In the genomic region with DNA sequence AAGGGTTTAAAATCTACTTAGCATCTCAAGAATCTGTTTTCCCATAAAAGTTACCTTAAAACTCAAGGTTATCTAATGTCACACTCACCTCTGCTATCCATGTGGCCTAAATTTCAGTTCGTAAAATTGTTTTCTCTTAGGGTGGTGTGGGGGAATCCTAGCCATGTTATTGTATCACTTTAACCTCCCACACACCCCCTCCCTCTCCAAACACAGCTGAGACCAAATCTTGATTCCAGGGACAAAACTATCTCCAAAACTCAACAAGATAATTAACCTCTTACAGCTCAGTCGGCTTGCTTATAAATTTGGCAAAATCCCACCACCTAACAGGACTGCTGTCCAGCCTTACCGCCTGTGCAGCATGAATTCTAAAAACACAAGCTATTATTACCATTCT, we compare ENCODE assay signal across 29 cellular contexts. TPM values are rescaled to one million over a fixed set of nuclear protein-coding genes. Genes with fewer than 3 reads are reported as not detected.
A peak's percentile ranks its signal among the peaks of the same experiment; 100 is the strongest.
DNase-seq lines count a peak whose midpoint lies in the region; TF ChIP-seq lines count a peak whose summit lies in the region.
"Had no signal": no experiment of that assay in that cellular context is flagged by ENCODE, and none has a peak within 500 bp of the region (broad histone marks: within the 10 kb centered on the region; RNA-seq: fewer than 3 reads in every experiment).

No MANE protein-coding gene starts in this region.

- TF ChIP-seq POLR2A in lower leg skin (IDR thresholded peaks at IDR 0.05): no peak

- H3K27me3 Mint-ChIP-seq in T-helper 2 cell treated with Interferon-gamma antibody and Interleukin-4, amounts not matched to agents 5 μg/mL and 100 μg/mL, for 36 hours (ENCODE audit: low read depth): no peaks in the 10 kb centered on the region
- peaks cover 4% of the 10 kb centered on the region for H3K27me3 Mint-ChIP-seq in glutamatergic neuron (ENCODE audit: unreplicated experiment)
- H3K27me3 Mint-ChIP-seq: activated CD4-positive, alpha-beta T cell treated with anti-CD3 and anti-CD28 coated beads, Interleukin-2, amount 10 ng/mL, durations not matched to agents 7 days and 5 days; B cell; naive thymus-derived CD8-positive, alpha-beta T cell had no signal

- H3K9me3 Mint-ChIP-seq in T-helper 2 cell treated with Interferon-gamma antibody and Interleukin-4, amounts not matched to agents 5 μg/mL and 100 μg/mL, for 36 hours: no peaks in the 10 kb centered on the region
- peaks cover 15% of the 10 kb centered on the region for H3K9me3 Mint-ChIP-seq in glutamatergic neuron (ENCODE audit: unreplicated experiment)
- H3K9me3 Mint-ChIP-seq: activated CD4-positive, alpha-beta T cell treated with anti-CD3 and anti-CD28 coated beads, Interleukin-2, amount 10 ng/mL, durations not matched to agents 7 days and 5 days; naive thymus-derived CD8-positive, alpha-beta T cell had no signal

- peaks cover 43% of the 10 kb centered on the region for H3K79me2 ChIP-seq in OCI-LY7 (ENCODE audit: insufficient read depth, low read depth, low read length)

- intact Hi-C loops in OCI-LY7 (cut with micrococcal nuclease; ENCODE audit: unreplicated experiment) (no loop called here), lower leg skin (cut with DNase I; ENCODE audit: low total_unique reads) (no loop called here)

- H3K9ac ChIP-seq in skeletal muscle tissue (ENCODE audit: low read depth in 1 of 3, low read length in 3 of 3): peak overlapping the region; percentile 25 to 79 (median 71)

- H3K36me3 ChIP-seq in OCI-LY7 (ENCODE audit: insufficient read depth, low read length): peaks cover 67% of the 10 kb centered on the region
- peaks cover 21 to 31% (median 30%) of the 10 kb centered on the region in 3 donors for H3K36me3 ChIP-seq in skeletal muscle tissue (ENCODE audit: control insufficient read depth in 3 of 3, insufficient read depth in 3 of 3, low read length in 3 of 3)

- H3K4me1 Mint-ChIP-seq in T-helper 2 cell treated with Interferon-gamma antibody and Interleukin-4, amounts not matched to agents 5 μg/mL and 100 μg/mL, for 36 hours (ENCODE audit: low read depth): peaks cover 42% of the 10 kb centered on the region
- H3K4me1 Mint-ChIP-seq in glutamatergic neuron (ENCODE audit: low read depth, unreplicated experiment): peaks cover 25% of the 10 kb centered on the region

- H3K9me3 ChIP-seq in OCI-LY7 (ENCODE audit: low read length): no peaks in the 10 kb centered on the region
- H3K9me3 ChIP-seq in skeletal muscle tissue (ENCODE audit: control insufficient read depth in 3 of 3, low read length in 3 of 3): no peaks in the 10 kb centered on the region
- H3K9me3 ChIP-seq: Caco-2, upper lobe of left lung had no signal

- 41 to 69% methylated on average over 3 of the region's 3 CpGs for WGBS in lower leg skin, 2 donors

- POLR2A ChIA-PET in OCI-LY7 (lab: Charles Lee): interaction anchor here (1.4 kb wide), 1 partner anchor 16 kb away, joined by 4 read pairs; no protein-coding TSS in a partner anchor

- H4K20me1 ChIP-seq in OCI-LY7 (ENCODE audit: insufficient read depth, low read length): no peaks in the 10 kb centered on the region

- BruUV-seq in OCI-LY7 (replicated peaks; lab: Mats Ljungman, UMichigan): no TSS peak

- no peak for DNase-seq in T-helper 2 cell treated with Interferon-gamma antibody and Interleukin-4, amounts not matched to agents 5 μg/mL and 100 μg/mL, for 36 hours (ENCODE audit: low spot score)
- DNase-seq in T-helper 2 cell (no peak), OCI-LY7 (ENCODE audit: low spot score) (no peak), glutamatergic neuron (no peak), lower leg skin (ENCODE audit: low spot score in 2 of 2) (no peak), GM19240 (ENCODE audit: insufficient read length, low spot score) (no peak)
- DNase-seq in stimulated activated CD4-positive, alpha-beta T cell treated with anti-CD3 and anti-CD28 coated beads, Interleukin-12 subunit alpha, Interleukin-12 subunit beta, amount 100 ng/mL, for 4 hours: no peak
- DNase-seq: 8988T; activated CD4-positive, alpha-beta T cell treated with anti-CD3 and anti-CD28 coated beads, Interleukin-2, amount 10 ng/mL, durations not matched to agents 7 days and 5 days; activated CD8-positive, alpha-beta memory T cell treated with anti-CD3 and anti-CD28 coated beads, Interleukin-2, amount 50 U/mL, for 4 hours; activated gamma-delta T cell treated with Interleukin-2 at 50 U/mL for 16 hours; aorta; Caco-2; cerebellar nuclear complex; DND-41; effector CD4-positive, alpha-beta T cell; kidney glomerular epithelial cell; mesendoderm; naive thymus-derived CD8-positive, alpha-beta T cell; NCI-H187; NCI-H2227 treated with DMSO at 0.1 percent for 48 hours; NCI-H82; posterior cingulate gyrus; SHP77; stimulated activated CD4-positive, alpha-beta T cell treated with anti-CD3 and anti-CD28 coated beads, Interleukin-4, amount 100 ng/mL, for 1 hour; upper lobe of left lung had no signal

- H3K27ac Mint-ChIP-seq in T-helper 2 cell treated with Interferon-gamma antibody and Interleukin-4, amounts not matched to agents 5 μg/mL and 100 μg/mL, for 36 hours: peak overlapping the region; percentile 61
- H3K27ac Mint-ChIP-seq in glutamatergic neuron (ENCODE audit: unreplicated experiment): peak overlapping the region; percentile 14
- H3K27ac Mint-ChIP-seq: B cell had no signal

- no peaks in the 10 kb centered on the region for H3K9me2 ChIP-seq in OCI-LY7 (ENCODE audit: insufficient read depth, low read length)

- H3K4me3 Mint-ChIP-seq in T-helper 2 cell treated with Interferon-gamma antibody and Interleukin-4, amounts not matched to agents 5 μg/mL and 100 μg/mL, for 36 hours: no peak overlapping the region
- H3K4me3 Mint-ChIP-seq in glutamatergic neuron (ENCODE audit: unreplicated experiment): peak overlapping the region; percentile 39
- H3K4me3 Mint-ChIP-seq: activated CD4-positive, alpha-beta T cell treated with anti-CD3 and anti-CD28 coated beads, Interleukin-2, amount 10 ng/mL, durations not matched to agents 7 days and 5 days; B cell had no signal

- H3K27me3 ChIP-seq in skeletal muscle tissue (ENCODE audit: control insufficient read depth in 3 of 3, insufficient read depth in 3 of 3, low read length in 3 of 3): no peaks in the 10 kb centered on the region
- H3K27me3 ChIP-seq: upper lobe of left lung had no signal

- no peak overlapping the region for H3K4me3 ChIP-seq in OCI-LY7 (ENCODE audit: low read depth, low read length, poor library complexity, severe bottlenecking)
- H3K4me3 ChIP-seq in skeletal muscle tissue (ENCODE audit: low read length in 3 of 3): peak overlapping the region in 2 of 3 donors; percentile 49 to 57
- no peak overlapping the region for H3K4me3 ChIP-seq in lower leg skin (ENCODE audit: low read depth, poor library complexity, severe bottlenecking)
- H3K4me3 ChIP-seq: smooth muscle cell, upper lobe of left lung had no signal

- CTCF ChIA-PET in OCI-LY7 (lab: Charles Lee; ENCODE audit: unreplicated experiment): no interaction called here

- H2AFZ ChIP-seq in OCI-LY7 (ENCODE audit: low read length): no peak overlapping the region

- H3K27ac ChIP-seq in OCI-LY7 (ENCODE audit: low read depth, low read length, poor library complexity, severe bottlenecking) (no peak overlapping the region), skeletal muscle tissue (ENCODE audit: low read depth, low read length) (peak overlapping the region; percentile 43)

- TF ChIP-seq CTCF in OCI-LY7 (conservative IDR thresholded peaks at IDR 0.05; ENCODE audit: low read length) (no peak), glutamatergic neuron (IDR thresholded peaks at IDR 0.05; ENCODE audit: partially characterized antibody, unreplicated experiment) (no peak), lower leg skin (IDR thresholded peaks at IDR 0.05) (no peak)

- H3K4me1 ChIP-seq in OCI-LY7 (ENCODE audit: insufficient read depth, low read length, poor library complexity, severe bottlenecking) (peaks cover 83% of the 10 kb centered on the region), skeletal muscle tissue (ENCODE audit: control insufficient read depth in 3 of 3, insufficient read depth in 3 of 3, low read length in 3 of 3) (peaks cover 53 to 56% (median 54%) of the 10 kb centered on the region in 3 donors)

- H3K4me2 ChIP-seq in OCI-LY7 (ENCODE audit: low read length): peak overlapping the region; percentile 20; the same call in 1 of the 2 replicates
- H3K4me2 ChIP-seq: smooth muscle cell had no signal

- peaks cover 36% of the 10 kb centered on the region for H3K36me3 Mint-ChIP-seq in T-helper 2 cell treated with Interferon-gamma antibody and Interleukin-4, amounts not matched to agents 5 μg/mL and 100 μg/mL, for 36 hours (ENCODE audit: low read depth)
- H3K36me3 Mint-ChIP-seq in glutamatergic neuron (ENCODE audit: unreplicated experiment): no peaks in the 10 kb centered on the region

RNA-seq across cellular contexts. Expression of a gene that starts 3.8 kb away (rescaled TPM):
- total RNA-seq in OCI-LY7 (2014; rRNA removed; shearing (Covaris generic)): 45.0 and 50.9 TPM in 2 replicates
- total RNA-seq in OCI-LY7 (2022): 47.3 and 48.3 TPM in 2 replicates
- 102 TPM for total RNA-seq in glutamatergic neuron (ENCODE audit: unreplicated experiment)
- total RNA-seq in skeletal muscle tissue: 74.6 TPM
- total RNA-seq in lower leg skin: 10 to 100 TPM; 33.9 to 64.7 (median 51.8) TPM

RNA-seq across cellular contexts. Expression of a gene that starts 11.4 kb away (rescaled TPM):
- 9.6 and 11.8 TPM in 2 replicates for total RNA-seq in OCI-LY7 (2014; rRNA removed; shearing (Covaris generic))
- total RNA-seq in OCI-LY7 (2022) (11.8 and 14.7 TPM in 2 replicates), glutamatergic neuron (ENCODE audit: unreplicated experiment) (19.1 TPM), skeletal muscle tissue (7.8 TPM), lower leg skin (10 to 100 TPM; 10.6 to 26.1 (median 13.7) TPM)

Comparison
In these comparisons a context has a peak if more than half of its experiments do, and no peak if none do; other contexts are left out.
1. H3K4me3 ChIP-seq: peak in skeletal muscle tissue (2 of 3); none in OCI-LY7 (single experiment) and lower leg skin (single experiment).